Comparison of ENCODE assay signal across 26 cellular contexts in the genomic region with DNA sequence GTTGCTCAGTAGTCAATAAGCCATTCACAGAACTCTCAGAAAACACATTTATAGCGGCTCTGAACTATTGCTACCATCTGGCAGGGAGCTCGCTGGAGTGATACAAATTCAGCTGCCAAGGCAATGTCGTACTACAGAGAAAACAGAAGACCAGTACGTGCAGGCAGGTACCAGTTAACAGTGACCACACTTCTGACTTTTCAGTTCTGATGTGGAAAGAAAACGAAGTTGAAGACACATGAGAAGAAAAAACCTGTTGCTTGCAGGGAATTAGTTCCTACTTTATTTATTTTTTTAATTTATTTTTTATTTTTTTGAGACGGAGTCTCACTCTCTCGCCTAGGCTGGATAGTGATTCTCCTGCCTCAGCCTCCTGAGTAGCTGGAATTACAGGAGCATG.
"Had no signal": no experiment of that assay in that cellular context is flagged by ENCODE, and none has a peak within 500 bp of the region (broad histone marks: within the 10 kb centered on the region; RNA-seq: fewer than 3 reads in every experiment).

No MANE protein-coding gene starts in this region.

- ATAC-seq: mucosa of descending colon; naive thymus-derived CD4-positive, alpha-beta T cell; natural killer cell treated with Interleukin-12 subunit alpha and Interleukin-12 subunit beta and Interleukin-15 and Interleukin-18, amount 100 ng/mL, for 72 hours; pancreas; right cardiac atrium; sciatic nerve; stimulated activated naive B cell treated with anti-CD40 and anti-IgM and Interleukin-4, amounts not matched to agents 10 μg/mL and 1 μg/mL and 100 μg/mL, for 72 hours; stimulated activated naive CD8-positive, alpha-beta T cell treated with anti-CD3 and anti-CD28 coated beads, Interleukin-15, Interleukin-2, amounts not matched to agents 100 U/mL and 50 U/mL, for 24 hours had no signal

- H3K36me3 ChIP-seq: prostate gland, uterus had no signal

- H3K4me3 ChIP-seq: hepatocyte, left ventricle myocardium inferior, lung, mucosa of descending colon, pancreas, prostate gland, skin epidermis, tibial nerve, uterus had no signal

- H3K4me1 Mint-ChIP-seq: memory B cell; stimulated activated naive B cell treated with anti-CD40 and anti-IgM and Interleukin-4, amounts not matched to agents 10 μg/mL and 1 μg/mL and 100 μg/mL, for 72 hours had no signal

- H3K4me1 ChIP-seq: left ventricle myocardium inferior, pancreas, prostate gland, tibial nerve, uterus had no signal

- H3K27ac Mint-ChIP-seq: memory B cell; naive thymus-derived CD4-positive, alpha-beta T cell; natural killer cell treated with Interleukin-12 subunit alpha and Interleukin-12 subunit beta and Interleukin-15 and Interleukin-18, amount 100 ng/mL, for 72 hours; stimulated activated naive B cell treated with anti-CD40 and anti-IgM and Interleukin-4, amounts not matched to agents 10 μg/mL and 1 μg/mL and 100 μg/mL, for 72 hours had no signal

- H3K9me3 ChIP-seq: left ventricle myocardium inferior, mucosa of descending colon, pancreas, prostate gland, tibial nerve, uterus had no signal

- H3K27ac ChIP-seq: hepatocyte, left ventricle myocardium inferior, pancreas, prostate gland, skin epidermis, tibial nerve, uterus had no signal

- DNase-seq: islet precursor cell; left ventricle myocardium inferior; midbrain; mucosa of descending colon; naive thymus-derived CD4-positive, alpha-beta T cell; pancreas; posterior cingulate gyrus; retina; right cardiac atrium; stimulated activated CD4-positive, alpha-beta T cell treated with anti-CD3 and anti-CD28 coated beads, Interleukin-12 subunit alpha, Interleukin-12 subunit beta, amount 100 ng/mL, for 4 hours; stimulated activated CD4-positive, alpha-beta T cell treated with anti-CD3 and anti-CD28 coated beads, Interleukin-15, amount 100 ng/mL, for 24 hours; stimulated activated CD4-positive, alpha-beta T cell treated with anti-CD3 and anti-CD28 coated beads, Interleukin-2, amount 100 ng/mL, for 24 hours; stimulated activated CD4-positive, alpha-beta T cell treated with anti-CD3 and anti-CD28 coated beads, Interleukin-4, amount 100 ng/mL, for 1 hour; stimulated activated naive B cell treated with anti-CD40 and anti-IgM and Interleukin-4, amounts not matched to agents 10 μg/mL and 1 μg/mL and 100 μg/mL, for 72 hours; stimulated activated naive CD8-positive, alpha-beta T cell treated with anti-CD3 and anti-CD28 coated beads, Interleukin-15, Interleukin-2, amounts not matched to agents 100 U/mL and 50 U/mL, for 24 hours; substantia nigra; uterus had no signal

- H3K9me3 Mint-ChIP-seq: memory B cell; naive thymus-derived CD4-positive, alpha-beta T cell; natural killer cell treated with Interleukin-12 subunit alpha and Interleukin-12 subunit beta and Interleukin-15 and Interleukin-18, amount 100 ng/mL, for 72 hours; type B pancreatic cell had no signal

- H3K27me3 Mint-ChIP-seq: stimulated activated naive B cell treated with anti-CD40 and anti-IgM and Interleukin-4, amounts not matched to agents 10 μg/mL and 1 μg/mL and 100 μg/mL, for 72 hours; type B pancreatic cell had no signal

- FAIRE-seq: pancreas had no signal

- H3K4me3 Mint-ChIP-seq: memory B cell; naive thymus-derived CD4-positive, alpha-beta T cell; natural killer cell treated with Interleukin-12 subunit alpha and Interleukin-12 subunit beta and Interleukin-15 and Interleukin-18, amount 100 ng/mL, for 72 hours; stimulated activated naive B cell treated with anti-CD40 and anti-IgM and Interleukin-4, amounts not matched to agents 10 μg/mL and 1 μg/mL and 100 μg/mL, for 72 hours; type B pancreatic cell had no signal
